In the genomic region with DNA sequence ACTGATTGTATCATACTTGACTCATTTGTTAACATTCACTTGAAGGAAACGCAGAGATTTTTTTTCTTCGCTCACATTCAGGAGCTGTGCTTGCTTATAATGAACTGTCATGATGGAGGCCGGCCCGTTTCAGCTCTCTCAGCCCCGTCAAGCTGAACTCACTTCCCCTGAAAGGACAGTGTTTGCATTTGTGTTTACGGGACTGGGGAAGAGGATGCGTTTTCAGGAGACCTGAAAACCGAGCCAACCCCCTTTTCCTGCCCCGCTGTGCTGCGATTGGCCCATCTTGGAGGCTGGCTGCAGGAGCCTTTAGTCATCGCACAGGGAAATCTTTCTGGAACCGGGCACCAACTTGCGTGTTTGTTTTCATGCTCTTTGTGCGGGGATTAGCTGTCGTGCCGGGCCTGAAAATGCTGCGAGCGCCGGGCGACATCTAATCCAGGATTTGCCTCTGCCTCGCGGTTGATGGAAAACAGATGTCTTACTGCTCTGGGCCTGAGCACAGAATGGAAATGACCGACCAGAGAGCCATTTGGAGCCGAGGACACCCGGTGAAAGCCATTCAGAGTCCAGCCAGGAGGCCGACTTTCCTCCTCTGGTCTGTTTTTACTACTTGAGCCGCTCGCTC, we compare ENCODE assay signal across 8 cellular contexts. TPM values are rescaled to one million over a fixed set of nuclear protein-coding genes. Genes with fewer than 3 reads are reported as not detected.
DNase-seq lines count a peak whose midpoint lies in the region; ATAC-seq and TF ChIP-seq lines count a peak whose summit lies in the region.

No MANE protein-coding gene starts in this region.

- no TSS peak for BruUV-seq in Caco-2 (replicated peaks; lab: Mats Ljungman, UMichigan)

- ATAC-seq in GM19467 (IDR thresholded peaks at IDR 0.05; ENCODE audit: unreplicated experiment) (peak; percentile 36), WTC11 (peak; percentile 83)
- ATAC-seq in stimulated activated naive B cell treated with anti-CD40 and anti-IgM and Interleukin-4, amounts not matched to agents 10 μg/mL and 1 μg/mL and 100 μg/mL, for 72 hours (replicated peaks): peak; percentile 40 to 45

- 1% methylated on average over 28 of the region's 28 CpGs for WGBS in ectodermal cell, 2 experiments
- WGBS in liver: 10% methylated on average over 28 of the region's 28 CpGs

- H3K9me3 Mint-ChIP-seq in Caco-2 (ENCODE audit: unreplicated experiment) (no peaks in the 10 kb centered on the region), WTC11 (peaks cover 9% of the 10 kb centered on the region)
- H3K9me3 Mint-ChIP-seq in stimulated activated naive B cell treated with anti-CD40 and anti-IgM and Interleukin-4, amounts not matched to agents 10 μg/mL and 1 μg/mL and 100 μg/mL, for 72 hours: peaks cover 5 to 6% of the 10 kb centered on the region in 2 donors

- DNase-seq in Caco-2 (no peak), WTC11 (ENCODE audit: low spot score) (peak; percentile 60), NCI-H774 (lab: John Stamatoyannopoulos, UW) (no peak)
- peak; percentile 8 for DNase-seq in stimulated activated naive B cell treated with anti-CD40 and anti-IgM and Interleukin-4, amounts not matched to agents 10 μg/mL and 1 μg/mL and 100 μg/mL, for 72 hours

- H3K4me3 ChIP-seq in Caco-2 (ENCODE audit: low read depth, low read length): no peak overlapping the region
- H3K4me3 ChIP-seq in HUES6 (ENCODE audit: low read depth, low read length): peak overlapping the region; percentile 72
- H3K4me3 ChIP-seq in ectodermal cell (ENCODE audit: insufficient read depth, low read depth, low read length): peak overlapping the region; percentile 51
- H3K4me3 ChIP-seq in liver (ENCODE audit: low read depth in 1 of 3, low read length in 3 of 3): peak overlapping the region; percentile 31 to 71 (median 67)

- peaks cover 2% of the 10 kb centered on the region; the same call in 1 of the 2 replicates for H3K36me3 ChIP-seq in Caco-2 (ENCODE audit: control insufficient read depth, insufficient read depth, low read length)
- H3K36me3 ChIP-seq in HUES6 (ENCODE audit: control insufficient read depth, insufficient read depth, low read length): no peaks in the 10 kb centered on the region
- H3K36me3 ChIP-seq in ectodermal cell (ENCODE audit: control insufficient read depth, insufficient read depth, low read length): no peaks in the 10 kb centered on the region
- H3K36me3 ChIP-seq in liver (ENCODE audit: control insufficient read depth in 4 of 4, insufficient read depth in 3 of 4, low read depth in 1 of 4, low read length in 3 of 4): no peaks in the 10 kb centered on the region

- H3K9me3 ChIP-seq in Caco-2 (no peaks in the 10 kb centered on the region), HUES6 (ENCODE audit: control insufficient read depth, insufficient read depth, low read depth, low read length) (0 out of 2 replicates have a peak, but pooled peaks cover 6% of the 10 kb centered on the region), ectodermal cell (ENCODE audit: control insufficient read depth, low read length) (no peaks in the 10 kb centered on the region), liver (ENCODE audit: control insufficient read depth in 4 of 4, low read length in 3 of 4) (no peaks in the 10 kb centered on the region)

- H3K27me3 Mint-ChIP-seq in Caco-2 (ENCODE audit: insufficient read depth, unreplicated experiment): no peaks in the 10 kb centered on the region
- peaks cover 22% of the 10 kb centered on the region for H3K27me3 Mint-ChIP-seq in WTC11 (ENCODE audit: low read depth)
- peaks cover 6 to 7% of the 10 kb centered on the region in 2 donors for H3K27me3 Mint-ChIP-seq in stimulated activated naive B cell treated with anti-CD40 and anti-IgM and Interleukin-4, amounts not matched to agents 10 μg/mL and 1 μg/mL and 100 μg/mL, for 72 hours

- H3K27ac ChIP-seq in HUES6 (ENCODE audit: low read depth, low read length) (no peak overlapping the region), ectodermal cell (ENCODE audit: insufficient read depth, low read depth, low read length, poor library complexity, severe bottlenecking) (peak overlapping the region; percentile 81), liver (ENCODE audit: low read depth in 1 of 2, low read length in 2 of 2) (peak overlapping the region; percentile 90 to 91)

- TF ChIP-seq CTCF in Caco-2 (IDR thresholded peaks at IDR 0.05; ENCODE audit: insufficient read depth in 1 of 2, low read depth in 1 of 2, low read length in 1 of 2, severe bottlenecking in 1 of 2, unreplicated experiment in 1 of 2) (no peak), WTC11 (IDR thresholded peaks at IDR 0.05) (no peak), liver (IDR thresholded peaks at IDR 0.05; ENCODE audit: low read depth, low read length, missing input control) (no peak)

- no peaks in the 10 kb centered on the region for H3K27me3 ChIP-seq in Caco-2 (replicated peaks; ENCODE audit: control insufficient read depth, insufficient read depth, low read length)
- H3K27me3 ChIP-seq in HUES6 (ENCODE audit: control insufficient read depth, insufficient read depth, low read length): peaks cover 14% of the 10 kb centered on the region
- H3K27me3 ChIP-seq in ectodermal cell (ENCODE audit: control insufficient read depth, insufficient read depth, low read length, poor library complexity, severe bottlenecking): peaks cover 13% of the 10 kb centered on the region
- no peaks in the 10 kb centered on the region for H3K27me3 ChIP-seq in liver (ENCODE audit: control insufficient read depth in 4 of 4, insufficient read depth in 4 of 4, low read length in 3 of 4)

- CTCF ChIA-PET in Caco-2 (lab: Charles Lee): no interaction called here
- CTCF ChIA-PET in WTC11 (lab: Charles Lee): interaction anchor here (0.5 to 2.8 kb wide), 6 partner anchors 10 to 429 kb away, joined by 3 to 16 read pairs (median 3); no protein-coding TSS in a partner anchor

- H3K27ac Mint-ChIP-seq in Caco-2 (ENCODE audit: unreplicated experiment): peak overlapping the region; percentile 45
- peak overlapping the region; percentile 75 for H3K27ac Mint-ChIP-seq in WTC11
- peak overlapping the region; percentile 93 for H3K27ac Mint-ChIP-seq in stimulated activated naive B cell treated with anti-CD40 and anti-IgM and Interleukin-4, amounts not matched to agents 10 μg/mL and 1 μg/mL and 100 μg/mL, for 72 hours

- intact Hi-C loops in Caco-2 (cut with micrococcal nuclease; ENCODE audit: unreplicated experiment): no loop called here

- POLR2A ChIA-PET in Caco-2 (lab: Charles Lee): no interaction called here
- POLR2A ChIA-PET in WTC11 (lab: Charles Lee): interaction anchor here (0.6 to 1.6 kb wide), 5 partner anchors 10 to 35 kb away, joined by 4 to 7 read pairs (median 6); a partner anchor contains a TSS

- peaks cover 12% of the 10 kb centered on the region for H3K4me1 Mint-ChIP-seq in Caco-2 (ENCODE audit: low read depth, unreplicated experiment)
- peaks cover 31% of the 10 kb centered on the region for H3K4me1 Mint-ChIP-seq in WTC11
- peaks cover 37 to 59% of the 10 kb centered on the region in 2 donors for H3K4me1 Mint-ChIP-seq in stimulated activated naive B cell treated with anti-CD40 and anti-IgM and Interleukin-4, amounts not matched to agents 10 μg/mL and 1 μg/mL and 100 μg/mL, for 72 hours

- H3K4me1 ChIP-seq in Caco-2: peaks cover 20% of the 10 kb centered on the region
- peaks cover 13% of the 10 kb centered on the region for H3K4me1 ChIP-seq in HUES6 (ENCODE audit: control insufficient read depth, insufficient read depth, low read length)
- H3K4me1 ChIP-seq in ectodermal cell (ENCODE audit: control insufficient read depth, insufficient read depth, low read length): no peaks in the 10 kb centered on the region
- peaks cover 2 to 14% (median 11%) of the 10 kb centered on the region in 4 donors for H3K4me1 ChIP-seq in liver (ENCODE audit: control insufficient read depth in 4 of 4, insufficient read depth in 4 of 4, low read length in 3 of 4)

- H3K4me3 Mint-ChIP-seq in Caco-2 (ENCODE audit: unreplicated experiment): peak overlapping the region; percentile 51
- H3K4me3 Mint-ChIP-seq in WTC11: peak overlapping the region; percentile 86
- H3K4me3 Mint-ChIP-seq in stimulated activated naive B cell treated with anti-CD40 and anti-IgM and Interleukin-4, amounts not matched to agents 10 μg/mL and 1 μg/mL and 100 μg/mL, for 72 hours: peak overlapping the region; percentile 85 to 89

- no peak for TF ChIP-seq RAD21 in liver (IDR thresholded peaks at IDR 0.05)

- H3K9ac ChIP-seq in HUES6 (ENCODE audit: low read length) (peak overlapping the region; percentile 77), liver (ENCODE audit: low read depth in 1 of 2, low read length in 2 of 2) (peak overlapping the region; percentile 1 to 51)

- H3K36me3 Mint-ChIP-seq in Caco-2 (ENCODE audit: insufficient read depth, unreplicated experiment) (peaks cover 24% of the 10 kb centered on the region), WTC11 (peaks cover 11% of the 10 kb centered on the region)
- H3K36me3 Mint-ChIP-seq in stimulated activated naive B cell treated with anti-CD40 and anti-IgM and Interleukin-4, amounts not matched to agents 10 μg/mL and 1 μg/mL and 100 μg/mL, for 72 hours: peaks cover 0 to 8% of the 10 kb centered on the region in 2 donors

TF ChIP-seq in WTC11, 78 proteins besides CTCF, POLR2A, EP300 and RAD21 (continues in another document):
- TF ChIP-seq CREB1 (CRISPR knock-in tag; IDR thresholded peaks at IDR 0.05) (no peak), ZNF396 (CRISPR knock-in tag; IDR thresholded peaks at IDR 0.05; ENCODE audit: borderline replicate concordance) (no peak), ETV6 (CRISPR knock-in tag; IDR thresholded peaks at IDR 0.05) (peak; percentile 81), JUN (CRISPR knock-in tag; IDR thresholded peaks at IDR 0.05) (no peak)

RNA-seq across cellular contexts. Expression of a gene that starts 18.0 kb away (rescaled TPM):
- total RNA-seq in Caco-2 (2022) (62.0 and 62.3 TPM in 2 replicates), WTC11 (2021) (42.0 to 54.5 TPM (median 43.9 TPM) in 3 replicates), liver (10 to 100 TPM; 13.4 to 15.5 TPM)
- 73.0 TPM for polyA plus RNA-seq in ectodermal cell (2013, experiment 1 of 4)
- polyA plus RNA-seq in ectodermal cell (2013, experiment 2 of 4): 74.3 TPM
- 61.4 TPM for polyA plus RNA-seq in ectodermal cell (2013, experiment 3 of 4)
- 65.9 TPM for polyA plus RNA-seq in ectodermal cell (2013, experiment 4 of 4)
- polyA plus RNA-seq in liver: 1 to 10 TPM; 3.4 to 4.4 TPM

Comparison
In these comparisons a context has a peak if more than half of its experiments do, and no peak if none do; other contexts are left out.
1. DNase-seq: peak in WTC11 (single experiment) and stimulated activated naive B cell treated with anti-CD40 and anti-IgM and Interleukin-4, amounts not matched to agents 10 μg/mL and 1 μg/mL and 100 μg/mL, for 72 hours (single experiment); none in Caco-2 (0 of 2) and NCI-H774 (single experiment).
2. Peak in every context shown above with its lines, with median percentiles within 50 percentile points of each other: H3K27ac Mint-ChIP-seq, H3K4me3 Mint-ChIP-seq and ATAC-seq.